In the genomic region with DNA sequence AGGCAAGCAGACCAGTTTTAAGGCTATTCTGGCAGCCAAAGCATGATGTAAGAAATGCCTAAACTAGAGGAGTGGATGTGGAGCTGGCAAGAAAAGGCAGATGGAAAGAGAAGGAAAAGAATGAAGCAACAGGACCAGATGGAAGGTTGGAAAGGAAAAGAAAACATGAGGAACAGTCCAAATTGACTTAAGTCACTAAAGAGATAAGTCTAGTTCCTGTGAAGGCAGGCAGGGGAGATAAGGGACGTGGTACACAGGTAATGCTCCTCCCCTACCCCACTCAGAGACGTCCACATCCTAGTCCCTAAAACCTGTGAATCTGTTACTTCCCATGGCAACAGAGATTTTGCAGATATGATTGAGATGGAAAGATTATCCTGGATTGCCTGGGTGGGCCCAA, we compare ENCODE assay signal across 20 cellular contexts.
"Had no signal": no experiment of that assay in that cellular context is flagged by ENCODE, and none has a peak within 500 bp of the region (broad histone marks: within the 10 kb centered on the region; RNA-seq: fewer than 3 reads in every experiment).

No MANE protein-coding gene starts in this region.

- H3K36me3 ChIP-seq: pancreas, tibial artery had no signal

- H3K4me3 ChIP-seq: body of pancreas, pancreas, tibial artery had no signal

- FAIRE-seq: colon, pancreas, urothelium cell line had no signal

- ATAC-seq: body of pancreas; naive thymus-derived CD8-positive, alpha-beta T cell; pancreas; WTC11 had no signal

- H3K4me3 Mint-ChIP-seq: activated CD4-positive, alpha-beta memory T cell treated with anti-CD3 and anti-CD28 coated beads for 36 hours; activated naive CD8-positive, alpha-beta T cell treated with anti-CD3 and anti-CD28 coated beads for 36 hours; activated T-helper 1 cell treated with anti-CD3 and anti-CD28 coated beads, Interleukin-12 subunit alpha, Interleukin-12 subunit beta, Interleukin-2, Interleukin-4 antibody, amounts not matched to agents 30 ng/mL and 10 ng/mL and 1 ng/mL, durations not matched to agents 14 hours and 24 hours and 36 hours; immature natural killer cell; WTC11 had no signal

- DNase-seq: activated CD4-positive, alpha-beta memory T cell treated with anti-CD3 and anti-CD28 coated beads for 36 hours; activated CD4-positive, alpha-beta T cell treated with anti-CD3 and anti-CD28 coated beads for 4 hours; activated gamma-delta T cell treated with Interleukin-2 at 50 U/mL for 16 hours; activated naive CD8-positive, alpha-beta T cell treated with anti-CD3 and anti-CD28 coated beads for 36 hours; activated T-cell treated with anti-CD3 and anti-CD28 coated beads for 4 hours; amygdala; body of pancreas; central memory CD4-positive, alpha-beta T cell; erythroblast; immature natural killer cell; mesenchymal stem cell; naive thymus-derived CD8-positive, alpha-beta T cell; pancreas; stimulated activated naive CD4-positive, alpha-beta T cell treated with Interleukin-2 at 50 U/mL for 16 hours; SW 1271; tibial artery had no signal

- H3K27ac Mint-ChIP-seq: activated CD4-positive, alpha-beta memory T cell treated with anti-CD3 and anti-CD28 coated beads for 36 hours; activated naive CD8-positive, alpha-beta T cell treated with anti-CD3 and anti-CD28 coated beads for 36 hours; activated T-helper 1 cell treated with anti-CD3 and anti-CD28 coated beads, Interleukin-12 subunit alpha, Interleukin-12 subunit beta, Interleukin-2, Interleukin-4 antibody, amounts not matched to agents 30 ng/mL and 10 ng/mL and 1 ng/mL, durations not matched to agents 14 hours and 24 hours and 36 hours; immature natural killer cell had no signal

- H3K27ac ChIP-seq: body of pancreas, pancreas, tibial artery had no signal

- H3K9me3 ChIP-seq: body of pancreas, pancreas, tibial artery had no signal

- H3K27me3 Mint-ChIP-seq: activated CD4-positive, alpha-beta memory T cell treated with anti-CD3 and anti-CD28 coated beads for 36 hours; activated naive CD8-positive, alpha-beta T cell treated with anti-CD3 and anti-CD28 coated beads for 36 hours; naive thymus-derived CD8-positive, alpha-beta T cell had no signal

- H3K36me3 Mint-ChIP-seq: WTC11 had no signal

- H3K27me3 ChIP-seq: body of pancreas, pancreas, tibial artery had no signal

- H3K9me3 Mint-ChIP-seq: activated CD4-positive, alpha-beta memory T cell treated with anti-CD3 and anti-CD28 coated beads for 36 hours; activated T-helper 1 cell treated with anti-CD3 and anti-CD28 coated beads, Interleukin-12 subunit alpha, Interleukin-12 subunit beta, Interleukin-2, Interleukin-4 antibody, amounts not matched to agents 30 ng/mL and 10 ng/mL and 1 ng/mL, durations not matched to agents 14 hours and 24 hours and 36 hours; immature natural killer cell had no signal
